ENCODE assay signal across 25 cellular contexts in genomic region chr4:5211274-5211852, GRCh38.
DNase-seq lines count a peak whose midpoint lies in the region; ATAC-seq, FAIRE-seq and TF ChIP-seq lines count a peak whose summit lies in the region.
"Had no signal": no experiment of that assay in that cellular context is flagged by ENCODE, and none has a peak within 500 bp of the region (broad histone marks: within the 10 kb centered on the region; RNA-seq: fewer than 3 reads in every experiment).

No MANE protein-coding gene starts in this region.

- H3K9me3 Mint-ChIP-seq in nephron progenitor cell: no peaks in the 10 kb centered on the region
- H3K9me3 Mint-ChIP-seq in HFFc6: peaks cover 62% of the 10 kb centered on the region
- H3K9me3 Mint-ChIP-seq: CD4-positive, alpha-beta T cell had no signal

- H3K27me3 ChIP-seq in vagina: no peaks in the 10 kb centered on the region
- H3K27me3 ChIP-seq: BE2C; BLaER1 treated with 17β-estradiol and CSF1 and Interleukin-3, amounts not matched to agents 10 nM and 100 nM had no signal

- POLR2A ChIA-PET in A549 (lab: Yijun Ruan, JAX): no interaction called here

- no peak for TF ChIP-seq EP300 in A549 (IDR thresholded peaks at IDR 0.05)

- CTCF ChIA-PET in A549 (lab: Yijun Ruan, JAX): no interaction called here

- intact Hi-C loops in vagina (cut with DNase I): no loop called here

- H3K4me1 ChIP-seq in A549 (peaks cover 5% of the 10 kb centered on the region; the same call in 1 of the 3 replicates), vagina (no peaks in the 10 kb centered on the region)
- H3K4me1 ChIP-seq: BLaER1 treated with 17β-estradiol and CSF1 and Interleukin-3, amounts not matched to agents 10 nM and 100 nM had no signal

- H3K4me1 Mint-ChIP-seq in nephron progenitor cell (peaks cover 28% of the 10 kb centered on the region), HFFc6 (ENCODE audit: low read depth) (no peaks in the 10 kb centered on the region)
- H3K4me1 Mint-ChIP-seq: CD14-positive monocyte; CD8-positive, alpha-beta memory T cell had no signal

- no peak for FAIRE-seq in A549 (lab: Jason Lieb, UNC)
- FAIRE-seq: A204.1, D721Med, GM12878, GM19239 had no signal

- WGBS in A549 (ENCODE audit: missing lambda C conversion rate): 62% methylated on average over 4 of the region's 4 CpGs

- TF ChIP-seq CTCF in A549 (IDR thresholded peaks at IDR 0.05): no peak
- TF ChIP-seq CTCF in nephron progenitor cell (IDR thresholded peaks at IDR 0.05): no peak
- no peak for TF ChIP-seq CTCF in HFFc6 (IDR thresholded peaks at IDR 0.05)
- no peak for TF ChIP-seq CTCF in vagina (IDR thresholded peaks at IDR 0.05)

- no peak for TF ChIP-seq RAD21 in A549 (conservative IDR thresholded peaks at IDR 0.05 in 1 of 2, IDR thresholded peaks at IDR 0.05 in 1 of 2)

- TF ChIP-seq POLR2A in A549 (IDR thresholded peaks at IDR 0.05; ENCODE audit: low read length): no peak
- TF ChIP-seq POLR2A in vagina (IDR thresholded peaks at IDR 0.05): no peak

- H3K27me3 Mint-ChIP-seq in nephron progenitor cell (ENCODE audit: low read depth, poor library complexity) (peaks cover 42% of the 10 kb centered on the region), HFFc6 (ENCODE audit: insufficient read depth) (peaks cover 5% of the 10 kb centered on the region)
- H3K27me3 Mint-ChIP-seq: CD4-positive, alpha-beta T cell had no signal

- DNase-seq in NCI-H1092 treated with DMSO at 0.1 percent for 48 hours (lab: John Stamatoyannopoulos, UW): peak; percentile 19
- no peak for DNase-seq in NCI-H1092 (lab: John Stamatoyannopoulos, UW)
- peak in 1 of 2 experiments; percentile 50 for DNase-seq in A549 (ENCODE audit: low read depth in 1 of 2, low spot score in 1 of 2)
- no peak for DNase-seq in nephron progenitor cell
- no peak for DNase-seq in HFFc6
- no peak for DNase-seq in vagina (ENCODE audit: extremely low spot score in 2 of 2)
- DNase-seq: ACHN; AML-193; BE2C; CD4-positive, alpha-beta T cell; CD8-positive, alpha-beta memory T cell; DMS 273 treated with DMSO at 0.1 percent for 48 hours; DMS79; EL; GDM1; GM23248; H9 had no signal

- H3K4me3 ChIP-seq in A549 (no peak overlapping the region), vagina (no peak overlapping the region)
- H3K4me3 ChIP-seq: BLaER1 treated with 17β-estradiol and CSF1 and Interleukin-3, amounts not matched to agents 10 nM and 100 nM; GM12878; GM23248 had no signal

- H3K27ac Mint-ChIP-seq in nephron progenitor cell: peak overlapping the region; percentile 80
- no peak overlapping the region for H3K27ac Mint-ChIP-seq in HFFc6
- H3K27ac Mint-ChIP-seq: CD14-positive monocyte; CD4-positive, alpha-beta T cell; CD8-positive, alpha-beta memory T cell; H9 had no signal

- no peaks in the 10 kb centered on the region for H3K9me3 ChIP-seq in A549
- H3K9me3 ChIP-seq in vagina: no peaks in the 10 kb centered on the region
- H3K9me3 ChIP-seq: BE2C had no signal

- no peaks in the 10 kb centered on the region for H3K36me3 ChIP-seq in vagina
- H3K36me3 ChIP-seq: BE2C had no signal

- no peak overlapping the region for H3K4me2 ChIP-seq in A549
- H3K4me2 ChIP-seq: BLaER1 treated with 17β-estradiol and CSF1 and Interleukin-3, amounts not matched to agents 10 nM and 100 nM had no signal

- ATAC-seq in A549: peak; percentile 30 to 91; a peak in 4 of 6 replicates
- ATAC-seq: GM12878, HCT116 had no signal

- H3K4me3 Mint-ChIP-seq in nephron progenitor cell (no peak overlapping the region), HFFc6 (no peak overlapping the region)
- H3K4me3 Mint-ChIP-seq: CD14-positive monocyte; CD4-positive, alpha-beta T cell; CD8-positive, alpha-beta memory T cell; H9 had no signal

- H3K27ac ChIP-seq in A549 (no peak overlapping the region), vagina (no peak overlapping the region)
- H3K27ac ChIP-seq: 22Rv1; BLaER1 treated with 17β-estradiol and CSF1 and Interleukin-3, amounts not matched to agents 10 nM and 100 nM; GM23248 had no signal

- H3K36me3 Mint-ChIP-seq in nephron progenitor cell (ENCODE audit: low read depth) (no peaks in the 10 kb centered on the region), HFFc6 (ENCODE audit: low read depth) (peaks cover 4% of the 10 kb centered on the region; the same call in 1 of the 2 replicates)
- H3K36me3 Mint-ChIP-seq: CD8-positive, alpha-beta memory T cell had no signal

TF ChIP-seq in A549, 52 proteins besides CTCF, POLR2A, EP300 and RAD21:
- TF ChIP-seq BCL3 (IDR thresholded peaks at IDR 0.05) (no peak), GATA3 (IDR thresholded peaks at IDR 0.05; ENCODE audit: borderline replicate concordance) (peak; percentile 15; the same call in 1 of the 2 replicates), RCOR1 (IDR thresholded peaks at IDR 0.05; ENCODE audit: low read depth, low read length) (no peak), CHD2 (IDR thresholded peaks at IDR 0.05; ENCODE audit: low read length, partially characterized antibody) (no peak), NR3C1 (IDR thresholded peaks at IDR 0.05) (no peak), USF2 (IDR thresholded peaks at IDR 0.05) (no peak), HEYL (CRISPR knock-in tag; IDR thresholded peaks at IDR 0.05) (no peak), FOSB (CRISPR knock-in tag; IDR thresholded peaks at IDR 0.05) (no peak), CEBPB (IDR thresholded peaks at IDR 0.05) (peak in 1 of 2 experiments; percentile 30; a peak in 1 of 4 replicates), PHF8 (IDR thresholded peaks at IDR 0.05; ENCODE audit: borderline replicate concordance, low read depth) (no peak), CHD4 (IDR thresholded peaks at IDR 0.05; ENCODE audit: borderline replicate concordance) (no peak), EHF (CRISPR knock-in tag; IDR thresholded peaks at IDR 0.05) (no peak), MYC (IDR thresholded peaks at IDR 0.05; ENCODE audit: borderline replicate concordance, low read length) (no peak), KDM5A (IDR thresholded peaks at IDR 0.05) (no peak), CBX8 (IDR thresholded peaks at IDR 0.05) (no peak)
TF ChIP-seq in A549: peak in this region for 2.
